12 cellular contexts compared by ENCODE assay signal in genomic region chr4:54127660-54128059, GRCh38. TPM values are rescaled to one million over a fixed set of nuclear protein-coding genes. Genes with fewer than 3 reads are reported as not detected.
"Had no signal": no experiment of that assay in that cellular context is flagged by ENCODE, and none has a peak within 500 bp of the region (broad histone marks: within the 10 kb centered on the region; RNA-seq: fewer than 3 reads in every experiment).

No MANE protein-coding gene starts in this region.

- ATAC-seq: GM23338, HCT116 had no signal

- H3K27ac ChIP-seq: GM23248 had no signal

- H3K4me3 ChIP-seq: GM23248, GM23338, HAP-1 had no signal

- FAIRE-seq: H1, H54 had no signal

- H2AFZ ChIP-seq: GM23248, GM23338 had no signal

- H3K9ac ChIP-seq: GM23248 had no signal

- H3K4me2 ChIP-seq: GM23338 had no signal

- H3K4me3 Mint-ChIP-seq: GM23338, H9, HFFc6 had no signal

- H3K36me3 ChIP-seq: HAP-1 had no signal

- DNase-seq: GM23248, GOT3, H7, H9, HCEC 1CT, HFFc6 had no signal

- H3K27ac Mint-ChIP-seq: GM23338, H9, HFFc6 had no signal

- H3K4me1 ChIP-seq: HAP-1 had no signal

RNA-seq across cellular contexts. Expression of gene GSX2, which starts 27.7 kb away (rescaled TPM):
- total RNA-seq: GM23248, GM23338, H1, H4, H9, HFFc6 had no signal
- polyA plus RNA-seq: GM23248, H1 had no signal
